In the genomic region with DNA sequence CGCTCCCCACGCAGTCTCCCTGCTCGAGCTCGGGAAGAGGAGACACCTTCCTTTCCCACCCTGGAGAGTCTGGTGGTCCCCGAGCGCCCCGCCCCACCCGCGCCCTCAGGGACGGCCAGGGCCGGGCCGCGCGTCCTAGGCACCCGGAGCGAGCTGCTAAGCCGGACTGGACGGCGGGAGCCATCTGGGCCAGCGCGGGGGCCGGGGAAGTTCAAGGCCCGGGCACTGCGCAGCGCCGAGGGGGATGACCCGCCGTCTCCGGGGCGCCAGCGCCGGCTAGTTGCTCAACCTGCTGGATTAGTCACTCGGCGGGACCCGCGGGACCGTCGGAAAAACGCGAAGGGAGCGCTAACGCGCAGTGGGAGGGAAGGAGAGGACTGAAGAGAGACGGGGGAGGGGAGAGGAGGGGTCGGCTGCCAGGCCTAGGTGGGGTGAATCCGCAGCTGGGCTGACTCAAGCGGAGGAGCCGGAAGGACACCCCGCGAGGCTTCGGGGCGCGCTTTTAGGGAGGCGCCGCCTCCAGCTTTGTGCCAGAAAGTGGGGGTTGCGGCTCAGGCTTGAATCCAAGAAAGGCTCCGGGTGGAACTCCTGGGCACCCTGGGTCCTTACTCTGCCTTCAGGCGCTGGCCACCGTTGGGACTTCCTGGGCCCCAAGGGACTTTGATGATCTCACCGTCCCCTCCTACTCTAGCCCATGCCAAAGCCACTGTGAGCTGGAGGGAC, we compare ENCODE assay signal across 8 cellular contexts.
DNase-seq lines count a peak whose midpoint lies in the region; ATAC-seq and TF ChIP-seq lines count a peak whose summit lies in the region.

No MANE protein-coding gene starts in this region.

- 53 to 80% methylated on average over 2 to 6 of the region's 60 CpGs for WGBS in gastroesophageal sphincter (ENCODE audit: low coverage in 1 of 2), 2 donors
- WGBS in prostate gland: 14% methylated on average over 38 of the region's 60 CpGs

- no peak overlapping the region for H3K27ac ChIP-seq in gastroesophageal sphincter
- H3K27ac ChIP-seq in prostate gland: no peak overlapping the region

- peaks cover 86% of the 10 kb centered on the region for H3K27me3 Mint-ChIP-seq in T-helper 17 cell

- TF ChIP-seq CTCF in gastroesophageal sphincter (IDR thresholded peaks at IDR 0.05) (no peak), prostate gland (IDR thresholded peaks at IDR 0.05) (no peak)

- no peak overlapping the region for H3K27ac Mint-ChIP-seq in T-helper 17 cell

- H3K36me3 ChIP-seq in gastroesophageal sphincter (no peaks in the 10 kb centered on the region), prostate gland (no peaks in the 10 kb centered on the region)

- H3K9me3 ChIP-seq in T-helper 17 cell (ENCODE audit: control insufficient read depth, low read length, poor library complexity, severe bottlenecking): no peaks in the 10 kb centered on the region
- no peaks in the 10 kb centered on the region for H3K9me3 ChIP-seq in gastroesophageal sphincter
- no peaks in the 10 kb centered on the region for H3K9me3 ChIP-seq in prostate gland

- H3K4me3 ChIP-seq in gastroesophageal sphincter (peak overlapping the region in 1 of 2 donors; percentile 22), prostate gland (peak overlapping the region; percentile 6 to 12)

- intact Hi-C loops in prostate gland (cut with DNase I): no loop called here

- no peak for TF ChIP-seq EP300 in gastroesophageal sphincter (IDR thresholded peaks at IDR 0.05)

- no peak for TF ChIP-seq POLR2A in gastroesophageal sphincter (IDR thresholded peaks at IDR 0.05)
- TF ChIP-seq POLR2A in prostate gland (IDR thresholded peaks at IDR 0.05): no peak

- peak; percentile 61 for DNase-seq in ELF-1 (ENCODE audit: low read depth, low spot score)
- no peak for DNase-seq in T-helper 17 cell
- DNase-seq in prostate gland (ENCODE audit: low spot score): no peak
- DNase-seq in NOMO-1 treated with DMSO at 0.1 percent for 48 hours (lab: John Stamatoyannopoulos, UW; ENCODE audit: unreplicated experiment): no peak
- DNase-seq in NCI-H510A (lab: John Stamatoyannopoulos, UW): no peak
- DNase-seq in ACHN: no peak

- ATAC-seq in T-helper 17 cell (peak; percentile 27), gastroesophageal sphincter (peak; percentile 69), GM18873 (IDR thresholded peaks at IDR 0.05; ENCODE audit: low FRiP score, unreplicated experiment) (no peak)

- H3K4me3 Mint-ChIP-seq in T-helper 17 cell: peak overlapping the region; percentile 83

- H3K36me3 Mint-ChIP-seq in T-helper 17 cell (ENCODE audit: low read depth): peaks cover 7% of the 10 kb centered on the region

- H3K4me1 ChIP-seq in gastroesophageal sphincter (peaks cover 0 to 17% (median 7%) of the 10 kb centered on the region in 3 donors), prostate gland (replicated peaks) (no peaks in the 10 kb centered on the region)

- peaks cover 6% of the 10 kb centered on the region for H3K4me1 Mint-ChIP-seq in T-helper 17 cell

- in situ Hi-C loops in ACHN (cut with HindIII; ENCODE audit: low pct_ligation_motif_present, low pct_unique_long_range_greater_than_20kb, low sequenced_read_pairs): no loop called here

- peaks cover 51% of the 10 kb centered on the region for H3K27me3 ChIP-seq in gastroesophageal sphincter
- H3K27me3 ChIP-seq in prostate gland (replicated peaks; ENCODE audit: insufficient read depth): no peaks in the 10 kb centered on the region
